In the genomic region with DNA sequence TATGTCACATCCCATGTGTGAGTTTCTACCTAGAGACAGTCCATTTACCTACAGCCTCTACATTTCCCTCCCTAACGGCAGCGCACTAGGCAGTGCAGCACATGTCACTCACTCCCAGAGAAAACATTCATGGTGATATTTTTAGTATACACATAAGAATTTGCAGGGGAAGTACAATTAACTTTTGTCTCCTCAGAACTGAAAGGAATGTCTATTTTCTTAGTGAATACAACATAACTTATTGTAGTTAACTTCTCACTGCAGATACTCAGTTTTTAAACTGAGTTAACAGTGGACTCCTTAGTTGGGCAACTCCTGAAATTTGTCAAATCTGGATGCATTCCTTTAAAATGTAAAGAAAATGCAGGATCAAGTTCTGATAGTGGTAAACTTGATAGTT, we compare ENCODE assay signal across 25 cellular contexts. TPM values are rescaled to one million over a fixed set of nuclear protein-coding genes. Genes with fewer than 3 reads are reported as not detected.
A peak's percentile ranks its signal among the peaks of the same experiment; 100 is the strongest.
DNase-seq lines count a peak whose midpoint lies in the region; ATAC-seq and TF ChIP-seq lines count a peak whose summit lies in the region.
"Had no signal": no experiment of that assay in that cellular context is flagged by ENCODE, and none has a peak within 500 bp of the region (broad histone marks: within the 10 kb centered on the region; RNA-seq: fewer than 3 reads in every experiment).

No MANE protein-coding gene starts in this region.

- H3K4me3 Mint-ChIP-seq in activated naive CD8-positive, alpha-beta T cell: no peak overlapping the region
- H3K4me3 Mint-ChIP-seq in activated naive CD8-positive, alpha-beta T cell treated with anti-CD3 and anti-CD28 coated beads for 36 hours: no peak overlapping the region
- H3K4me3 Mint-ChIP-seq in T-cell: no peak overlapping the region

- no peak for TF ChIP-seq CTCF in psoas muscle (IDR thresholded peaks at IDR 0.05)
- TF ChIP-seq CTCF in mucosa of descending colon (IDR thresholded peaks at IDR 0.05): no peak
- no peak for TF ChIP-seq CTCF in SK-N-SH (IDR thresholded peaks at IDR 0.05)

- H3K9me3 Mint-ChIP-seq in activated naive CD8-positive, alpha-beta T cell (ENCODE audit: low read depth): no peaks in the 10 kb centered on the region
- H3K9me3 Mint-ChIP-seq in activated naive CD8-positive, alpha-beta T cell treated with anti-CD3 and anti-CD28 coated beads for 36 hours: no peaks in the 10 kb centered on the region
- no peaks in the 10 kb centered on the region for H3K9me3 Mint-ChIP-seq in T-cell

- H3K36me3 ChIP-seq in psoas muscle (ENCODE audit: insufficient read depth in 1 of 2, low read depth in 1 of 2) (peaks cover 14 to 50% of the 10 kb centered on the region in 2 donors), mucosa of descending colon (ENCODE audit: low read depth) (no peaks in the 10 kb centered on the region), SK-N-SH (replicated peaks in 1 of 2; ENCODE audit: control insufficient read depth in 1 of 2, insufficient read depth in 2 of 2, low read length in 1 of 2) (peaks cover 39 to 51% of the 10 kb centered on the region in 2 experiments)
- H3K36me3 ChIP-seq: BE2C had no signal

- H3K4me3 ChIP-seq in psoas muscle: no peak overlapping the region
- H3K4me3 ChIP-seq in mucosa of descending colon: no peak overlapping the region
- H3K4me3 ChIP-seq in SK-N-SH (ENCODE audit: low read depth in 2 of 2, low read length in 1 of 2): no peak overlapping the region
- H3K4me3 ChIP-seq: esophagus muscularis mucosa, right atrium auricular region, suprapubic skin had no signal

- H3K79me2 ChIP-seq in SK-N-SH (ENCODE audit: insufficient read depth): peaks cover 65% of the 10 kb centered on the region

- DNase-seq in activated naive CD8-positive, alpha-beta T cell treated with anti-CD3 and anti-CD28 coated beads for 36 hours: no peak
- DNase-seq in T-cell: no peak
- peak; percentile 78 for DNase-seq in foreskin melanocyte
- DNase-seq in psoas muscle: no peak
- DNase-seq in mucosa of descending colon: no peak
- DNase-seq in SK-N-SH: no peak
- DNase-seq in superior temporal gyrus (ENCODE audit: extremely low spot score): no peak
- DNase-seq: activated CD4-positive, alpha-beta T cell treated with anti-CD3 and anti-CD28 coated beads, Interleukin-2, amount 50 U/mL, for 1 hour; activated CD8-positive, alpha-beta memory T cell treated with anti-CD3 and anti-CD28 coated beads, Interleukin-2, amount 50 U/mL, for 4 hours; activated gamma-delta T cell; amniotic stem cell; BE2C; effector CD4-positive, alpha-beta T cell; left colon; NCI-H146; NCI-H2171; NCI-H69; nucleus accumbens had no signal

- H3K27ac ChIP-seq in psoas muscle: peak overlapping the region; percentile 16
- no peak overlapping the region; a peak in 2 of 4 replicates for H3K27ac ChIP-seq in SK-N-SH (ENCODE audit: low read depth in 2 of 2, low read length in 1 of 2)
- H3K27ac ChIP-seq: esophagus muscularis mucosa, suprapubic skin had no signal

- H3K27me3 Mint-ChIP-seq in activated naive CD8-positive, alpha-beta T cell: no peaks in the 10 kb centered on the region
- H3K27me3 Mint-ChIP-seq in activated naive CD8-positive, alpha-beta T cell treated with anti-CD3 and anti-CD28 coated beads for 36 hours: peaks cover 7% of the 10 kb centered on the region
- H3K27me3 Mint-ChIP-seq in T-cell: no peaks in the 10 kb centered on the region

- no peak for TF ChIP-seq EP300 in SK-N-SH (IDR thresholded peaks at IDR 0.05; ENCODE audit: borderline replicate concordance in 1 of 2, low read depth in 1 of 2, low read length in 1 of 2)

- H3K36me3 Mint-ChIP-seq in activated naive CD8-positive, alpha-beta T cell: peaks cover 8% of the 10 kb centered on the region
- H3K36me3 Mint-ChIP-seq in activated naive CD8-positive, alpha-beta T cell treated with anti-CD3 and anti-CD28 coated beads for 36 hours: peaks cover 16% of the 10 kb centered on the region
- H3K36me3 Mint-ChIP-seq in T-cell: peaks cover 30% of the 10 kb centered on the region

- H3K4me1 ChIP-seq in psoas muscle: peaks cover 23% of the 10 kb centered on the region
- peaks cover 15% of the 10 kb centered on the region for H3K4me1 ChIP-seq in mucosa of descending colon (ENCODE audit: low read depth)
- H3K4me1 ChIP-seq in SK-N-SH (ENCODE audit: control insufficient read depth in 1 of 2, insufficient read depth in 2 of 2, low read depth in 1 of 2, low read length in 1 of 2): peaks cover 21 to 27% of the 10 kb centered on the region in 2 experiments

- intact Hi-C loops in psoas muscle (cut with DNase I): no loop called here
- intact Hi-C loops in mucosa of descending colon (cut with DNase I, micrococcal nuclease): no loop called here

- no peaks in the 10 kb centered on the region for H3K9me3 ChIP-seq in psoas muscle
- H3K9me3 ChIP-seq in mucosa of descending colon: no peaks in the 10 kb centered on the region
- H3K9me3 ChIP-seq in SK-N-SH: no peaks in the 10 kb centered on the region
- H3K9me3 ChIP-seq: BE2C, esophagus muscularis mucosa, right atrium auricular region, suprapubic skin had no signal

- POLR2A ChIA-PET in T-cell (lab: Charles Lee) (no interaction called here), SK-N-SH (lab: Yijun Ruan, JAX) (no interaction called here)

- no peaks in the 10 kb centered on the region for H3K9me2 ChIP-seq in SK-N-SH

- TF ChIP-seq RAD21 in SK-N-SH (IDR thresholded peaks at IDR 0.05; ENCODE audit: low read length): no peak

- peaks cover 44% of the 10 kb centered on the region for H3F3A ChIP-seq in SK-N-SH (replicated peaks; ENCODE audit: insufficient read depth)

- ATAC-seq in T-cell (replicated peaks in 1 of 4): no peak
- no peak for ATAC-seq in psoas muscle
- ATAC-seq in mucosa of descending colon: no peak
- ATAC-seq: left colon had no signal

- no peaks in the 10 kb centered on the region for H3K27me3 ChIP-seq in psoas muscle (ENCODE audit: insufficient read depth in 3 of 3, low read length in 2 of 3)
- H3K27me3 ChIP-seq in SK-N-SH (ENCODE audit: insufficient read depth): no peaks in the 10 kb centered on the region
- H3K27me3 ChIP-seq: BE2C, esophagus muscularis mucosa, right atrium auricular region, suprapubic skin had no signal

- 70 to 79% (median 73%) methylated on average over 2 of the region's 2 CpGs for WGBS in psoas muscle, 3 donors
- 100% methylated on average over 2 of the region's 2 CpGs for WGBS in SK-N-SH (ENCODE audit: low lambda C conversion rate)

- no peak overlapping the region for H3K9ac ChIP-seq in SK-N-SH

- peaks cover 14% of the 10 kb centered on the region for H3K4me1 Mint-ChIP-seq in activated naive CD8-positive, alpha-beta T cell (ENCODE audit: low read depth)
- peaks cover 15% of the 10 kb centered on the region for H3K4me1 Mint-ChIP-seq in activated naive CD8-positive, alpha-beta T cell treated with anti-CD3 and anti-CD28 coated beads for 36 hours
- peaks cover 13 to 31% (median 16%) of the 10 kb centered on the region in 3 donors for H3K4me1 Mint-ChIP-seq in T-cell

- no peaks in the 10 kb centered on the region; the same call in 1 of the 2 replicates for H4K20me1 ChIP-seq in SK-N-SH (ENCODE audit: insufficient read depth)

- H3K4me2 ChIP-seq in SK-N-SH: no peak overlapping the region

- CTCF ChIA-PET in T-cell (lab: Charles Lee) (no interaction called here), SK-N-SH (lab: Yijun Ruan, JAX) (interaction anchor here (1.1 to 1.3 kb wide), 2 partner anchors 15 to 66 kb away, joined by 4 read pairs; a partner anchor contains a TSS)

- no peak overlapping the region for H2AFZ ChIP-seq in SK-N-SH (ENCODE audit: low read depth)

- H3K27ac Mint-ChIP-seq in activated naive CD8-positive, alpha-beta T cell: peak overlapping the region; percentile 0
- H3K27ac Mint-ChIP-seq in activated naive CD8-positive, alpha-beta T cell treated with anti-CD3 and anti-CD28 coated beads for 36 hours: no peak overlapping the region
- peak overlapping the region; percentile 41 to 47 for H3K27ac Mint-ChIP-seq in T-cell

RNA-seq across cellular contexts. Expression of a gene that starts 4.5 kb away (rescaled TPM):
- total RNA-seq in activated naive CD8-positive, alpha-beta T cell treated with anti-CD3 and anti-CD28 coated beads for 36 hours: under 1 TPM; 0.68 to 0.87 TPM
- total RNA-seq in T-cell (1 to 10 TPM in 2 of 5 donors, under 1 TPM in 3; 0.53 to 1.2 (median 0.98) TPM), psoas muscle (100 to 1,000 TPM in 2 of 4 donors, 10 to 100 TPM in 2; 87.2 to 151 (median 110) TPM), mucosa of descending colon (10 to 100 TPM in 2 of 3 donors, 1 to 10 TPM in 1; 3.1 to 45.5 (median 12.4) TPM)
- polyA plus RNA-seq in psoas muscle (10 to 100 TPM; 41.6 to 90.3 (median 72.6) TPM), SK-N-SH (2012; rRNA removed) (9.9 and 13.0 TPM in 2 replicates)
- polyA plus RNA-seq in SK-N-SH (2012; cell fraction: cytosol; rRNA removed): 4.3 and 7.4 TPM in 2 replicates
- polyA plus RNA-seq in SK-N-SH (2012; cell fraction: nucleus; rRNA removed): 18.6 and 21.5 TPM in 2 replicates

RNA-seq across cellular contexts. Expression of a gene that starts 36.3 kb away (rescaled TPM):
- total RNA-seq in activated naive CD8-positive, alpha-beta T cell treated with anti-CD3 and anti-CD28 coated beads for 36 hours: not detected
- total RNA-seq in T-cell (not detected), psoas muscle (100 to 1,000 TPM; 241 to 923 (median 381) TPM), mucosa of descending colon (not detected)
- polyA plus RNA-seq in psoas muscle (100 to 1,000 TPM; 306 to 822 (median 392) TPM), SK-N-SH (2012; rRNA removed) (not detected in 2 replicates)
- polyA plus RNA-seq in SK-N-SH (2012; cell fraction: cytosol; rRNA removed): not detected in 2 replicates
- not detected in 2 replicates for polyA plus RNA-seq in SK-N-SH (2012; cell fraction: nucleus; rRNA removed)
- total RNA-seq: glomerular endothelial cell; left colon; M059J; suprapubic skin; T-helper 1 cell treated with Interleukin-12 subunit alpha and Interleukin-12 subunit beta and Interleukin-4 antibody, amounts not matched to agents 30 ng/mL and 1 ng/mL, for 36 hours had no signal

RNA-seq across cellular contexts. Expression of a gene that starts 48.5 kb away (rescaled TPM):
- 10 to 100 TPM; 43.9 to 52.9 TPM for total RNA-seq in activated naive CD8-positive, alpha-beta T cell treated with anti-CD3 and anti-CD28 coated beads for 36 hours
- total RNA-seq in T-cell: 100 to 1,000 TPM; 185 to 252 (median 209) TPM
- total RNA-seq in psoas muscle: 10 to 100 TPM; 12.9 to 23.0 (median 17.6) TPM
- 10 to 100 TPM in 2 of 3 donors, 1 to 10 TPM in 1; 9.0 to 14.1 (median 11.1) TPM for polyA plus RNA-seq in psoas muscle
- total RNA-seq in mucosa of descending colon: 10 to 100 TPM; 61.4 to 75.6 (median 70.5) TPM
- polyA plus RNA-seq in SK-N-SH (2012; rRNA removed): 19.2 and 26.9 TPM in 2 replicates
- 8.1 and 8.3 TPM in 2 replicates for polyA plus RNA-seq in SK-N-SH (2012; cell fraction: cytosol; rRNA removed)
- 55.0 and 119 TPM in 2 replicates for polyA plus RNA-seq in SK-N-SH (2012; cell fraction: nucleus; rRNA removed)

RNA-seq across cellular contexts. Expression of a gene that starts 53.6 kb away (rescaled TPM):
- total RNA-seq in activated naive CD8-positive, alpha-beta T cell treated with anti-CD3 and anti-CD28 coated beads for 36 hours: not detected
- total RNA-seq in T-cell (not detected), psoas muscle (100 to 1,000 TPM; 157 to 276 (median 212) TPM), mucosa of descending colon (under 1 TPM in 1 of 3 donors, not detected in 2; 0.70 TPM)
- polyA plus RNA-seq in psoas muscle (100 to 1,000 TPM in 1 of 3 donors, 10 to 100 TPM in 2; 37.0 to 188 (median 50.4) TPM), SK-N-SH (2012; rRNA removed) (not detected in 2 replicates)
- not detected in 2 replicates for polyA plus RNA-seq in SK-N-SH (2012; cell fraction: cytosol; rRNA removed)
- 0.09 TPM in 1 of 2 replicates, not detected in the other for polyA plus RNA-seq in SK-N-SH (2012; cell fraction: nucleus; rRNA removed)
- total RNA-seq: glomerular endothelial cell; M059J; T-helper 1 cell treated with Interleukin-12 subunit alpha and Interleukin-12 subunit beta and Interleukin-4 antibody, amounts not matched to agents 30 ng/mL and 1 ng/mL, for 36 hours had no signal

RNA-seq across cellular contexts. Expression of a gene that starts 58.3 kb away (rescaled TPM):
- total RNA-seq in activated naive CD8-positive, alpha-beta T cell treated with anti-CD3 and anti-CD28 coated beads for 36 hours: 10 to 100 TPM; 77.2 to 78.7 TPM
- total RNA-seq in T-cell (10 to 100 TPM; 33.0 to 52.6 (median 46.4) TPM), psoas muscle (10 to 100 TPM in 1 of 4 donors, 1 to 10 TPM in 3; 8.2 to 11.2 (median 9.5) TPM), mucosa of descending colon (10 to 100 TPM; 17.5 to 19.6 (median 17.7) TPM)
- polyA plus RNA-seq in psoas muscle (10 to 100 TPM; 16.8 to 31.6 (median 20.1) TPM), SK-N-SH (2012; rRNA removed) (24.1 and 31.8 TPM in 2 replicates)
- 35.1 and 46.3 TPM in 2 replicates for polyA plus RNA-seq in SK-N-SH (2012; cell fraction: cytosol; rRNA removed)
- 15.1 and 18.2 TPM in 2 replicates for polyA plus RNA-seq in SK-N-SH (2012; cell fraction: nucleus; rRNA removed)

Comparison
In these comparisons a context has a peak if more than half of its experiments do, and no peak if none do; other contexts are left out.
1. RNA of a gene that starts 36.3 kb away (total RNA-seq): 241 to 923 TPM in psoas muscle; not detected in mucosa of descending colon, not detected in activated naive CD8-positive, alpha-beta T cell treated with anti-CD3 and anti-CD28 coated beads for 36 hours and not detected in T-cell; every median in the first group is over 100 times any median in the second.